ENCODE assay signal across 1 cellular context in the genomic region with DNA sequence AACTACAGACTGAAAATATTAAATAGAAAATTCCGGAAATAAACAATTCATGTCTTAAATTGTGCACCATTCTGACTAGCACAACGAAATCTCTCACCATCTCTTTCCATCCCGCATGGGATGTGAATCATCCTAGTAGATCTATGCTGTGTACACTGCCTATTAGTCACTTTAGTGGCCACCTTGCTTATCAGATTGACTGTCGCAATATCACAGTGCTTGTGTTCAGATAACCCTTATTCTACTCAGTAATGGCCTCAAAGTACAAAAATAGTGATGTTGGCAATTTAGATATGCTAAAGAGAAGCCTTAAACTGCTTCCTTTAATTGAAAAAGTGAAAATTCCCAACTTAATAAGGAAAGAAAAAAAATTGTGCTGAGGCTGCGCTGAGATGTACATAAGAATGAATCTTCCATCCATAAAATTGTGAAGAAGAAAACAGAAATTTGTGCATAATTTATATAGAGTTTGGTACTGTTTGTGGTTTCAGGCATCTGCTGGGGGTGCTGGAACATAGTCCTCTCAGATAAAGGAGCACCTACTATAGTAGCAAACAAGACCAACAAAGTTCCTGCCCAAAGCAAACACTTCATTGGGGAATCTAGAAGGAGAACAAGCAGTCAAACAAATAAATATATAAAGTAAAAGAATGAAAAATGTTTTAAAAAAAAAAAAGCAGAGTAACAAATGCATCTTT.
TF ChIP-seq lines count a peak whose summit lies in the region.

No MANE protein-coding gene starts in this region.

TF ChIP-seq in HepG2, 621 proteins besides CTCF, POLR2A, EP300 and RAD21 (continued from another document and continues in another):
- TF ChIP-seq NR2C2 (CRISPR knock-in tag; IDR thresholded peaks at IDR 0.05; ENCODE audit: borderline replicate concordance) (0 out of 2 replicates have a peak, but pooled peaks have one; percentile 2), HMG20A (CRISPR knock-in tag; IDR thresholded peaks at IDR 0.05; ENCODE audit: borderline replicate concordance) (peak; percentile 59; the same call in 1 of the 2 replicates), SPEN (CRISPR knock-in tag; IDR thresholded peaks at IDR 0.05; ENCODE audit: low read depth) (no peak), NFIC (IDR thresholded peaks at IDR 0.05; ENCODE audit: low read length) (no peak), ZNF660 (CRISPR knock-in tag; IDR thresholded peaks at IDR 0.05; ENCODE audit: borderline replicate concordance, low read depth) (no peak), ZBTB21 (CRISPR knock-in tag; IDR thresholded peaks at IDR 0.05) (no peak), NFYC (CRISPR knock-in tag; IDR thresholded peaks at IDR 0.05) (no peak), ZNF44 (CRISPR knock-in tag; IDR thresholded peaks at IDR 0.05) (no peak), ZNF75D (CRISPR knock-in tag; IDR thresholded peaks at IDR 0.05; ENCODE audit: borderline replicate concordance) (no peak), ZFY (CRISPR knock-in tag; IDR thresholded peaks at IDR 0.05) (no peak), CBX2 (IDR thresholded peaks at IDR 0.05; ENCODE audit: low read depth, low read length) (no peak), CBX2 (CRISPR knock-in tag; IDR thresholded peaks at IDR 0.05; ENCODE audit: low read depth) (no peak), ZNF296 (CRISPR knock-in tag; conservative IDR thresholded peaks at IDR 0.05) (no peak), ZFAT (CRISPR knock-in tag; conservative IDR thresholded peaks at IDR 0.05) (no peak), PHF5A (CRISPR knock-in tag; IDR thresholded peaks at IDR 0.05; ENCODE audit: low read depth, unreplicated experiment) (no peak), NR1H2 (CRISPR knock-in tag; IDR thresholded peaks at IDR 0.05; ENCODE audit: borderline replicate concordance, low read depth) (no peak), SKI (IDR thresholded peaks at IDR 0.05; ENCODE audit: partially characterized antibody) (no peak), NR3C1 (CRISPR knock-in tag; IDR thresholded peaks at IDR 0.05) (no peak)
- TF ChIP-seq, protein P1, sequence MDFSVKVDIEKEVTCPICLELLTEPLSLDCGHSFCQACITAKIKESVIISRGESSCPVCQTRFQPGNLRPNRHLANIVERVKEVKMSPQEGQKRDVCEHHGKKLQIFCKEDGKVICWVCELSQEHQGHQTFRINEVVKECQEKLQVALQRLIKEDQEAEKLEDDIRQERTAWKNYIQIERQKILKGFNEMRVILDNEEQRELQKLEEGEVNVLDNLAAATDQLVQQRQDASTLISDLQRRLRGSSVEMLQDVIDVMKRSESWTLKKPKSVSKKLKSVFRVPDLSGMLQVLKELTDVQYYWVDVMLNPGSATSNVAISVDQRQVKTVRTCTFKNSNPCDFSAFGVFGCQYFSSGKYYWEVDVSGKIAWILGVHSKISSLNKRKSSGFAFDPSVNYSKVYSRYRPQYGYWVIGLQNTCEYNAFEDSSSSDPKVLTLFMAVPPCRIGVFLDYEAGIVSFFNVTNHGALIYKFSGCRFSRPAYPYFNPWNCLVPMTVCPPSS (IDR thresholded peaks at IDR 0.05): no peak
- TF ChIP-seq, protein P2, sequence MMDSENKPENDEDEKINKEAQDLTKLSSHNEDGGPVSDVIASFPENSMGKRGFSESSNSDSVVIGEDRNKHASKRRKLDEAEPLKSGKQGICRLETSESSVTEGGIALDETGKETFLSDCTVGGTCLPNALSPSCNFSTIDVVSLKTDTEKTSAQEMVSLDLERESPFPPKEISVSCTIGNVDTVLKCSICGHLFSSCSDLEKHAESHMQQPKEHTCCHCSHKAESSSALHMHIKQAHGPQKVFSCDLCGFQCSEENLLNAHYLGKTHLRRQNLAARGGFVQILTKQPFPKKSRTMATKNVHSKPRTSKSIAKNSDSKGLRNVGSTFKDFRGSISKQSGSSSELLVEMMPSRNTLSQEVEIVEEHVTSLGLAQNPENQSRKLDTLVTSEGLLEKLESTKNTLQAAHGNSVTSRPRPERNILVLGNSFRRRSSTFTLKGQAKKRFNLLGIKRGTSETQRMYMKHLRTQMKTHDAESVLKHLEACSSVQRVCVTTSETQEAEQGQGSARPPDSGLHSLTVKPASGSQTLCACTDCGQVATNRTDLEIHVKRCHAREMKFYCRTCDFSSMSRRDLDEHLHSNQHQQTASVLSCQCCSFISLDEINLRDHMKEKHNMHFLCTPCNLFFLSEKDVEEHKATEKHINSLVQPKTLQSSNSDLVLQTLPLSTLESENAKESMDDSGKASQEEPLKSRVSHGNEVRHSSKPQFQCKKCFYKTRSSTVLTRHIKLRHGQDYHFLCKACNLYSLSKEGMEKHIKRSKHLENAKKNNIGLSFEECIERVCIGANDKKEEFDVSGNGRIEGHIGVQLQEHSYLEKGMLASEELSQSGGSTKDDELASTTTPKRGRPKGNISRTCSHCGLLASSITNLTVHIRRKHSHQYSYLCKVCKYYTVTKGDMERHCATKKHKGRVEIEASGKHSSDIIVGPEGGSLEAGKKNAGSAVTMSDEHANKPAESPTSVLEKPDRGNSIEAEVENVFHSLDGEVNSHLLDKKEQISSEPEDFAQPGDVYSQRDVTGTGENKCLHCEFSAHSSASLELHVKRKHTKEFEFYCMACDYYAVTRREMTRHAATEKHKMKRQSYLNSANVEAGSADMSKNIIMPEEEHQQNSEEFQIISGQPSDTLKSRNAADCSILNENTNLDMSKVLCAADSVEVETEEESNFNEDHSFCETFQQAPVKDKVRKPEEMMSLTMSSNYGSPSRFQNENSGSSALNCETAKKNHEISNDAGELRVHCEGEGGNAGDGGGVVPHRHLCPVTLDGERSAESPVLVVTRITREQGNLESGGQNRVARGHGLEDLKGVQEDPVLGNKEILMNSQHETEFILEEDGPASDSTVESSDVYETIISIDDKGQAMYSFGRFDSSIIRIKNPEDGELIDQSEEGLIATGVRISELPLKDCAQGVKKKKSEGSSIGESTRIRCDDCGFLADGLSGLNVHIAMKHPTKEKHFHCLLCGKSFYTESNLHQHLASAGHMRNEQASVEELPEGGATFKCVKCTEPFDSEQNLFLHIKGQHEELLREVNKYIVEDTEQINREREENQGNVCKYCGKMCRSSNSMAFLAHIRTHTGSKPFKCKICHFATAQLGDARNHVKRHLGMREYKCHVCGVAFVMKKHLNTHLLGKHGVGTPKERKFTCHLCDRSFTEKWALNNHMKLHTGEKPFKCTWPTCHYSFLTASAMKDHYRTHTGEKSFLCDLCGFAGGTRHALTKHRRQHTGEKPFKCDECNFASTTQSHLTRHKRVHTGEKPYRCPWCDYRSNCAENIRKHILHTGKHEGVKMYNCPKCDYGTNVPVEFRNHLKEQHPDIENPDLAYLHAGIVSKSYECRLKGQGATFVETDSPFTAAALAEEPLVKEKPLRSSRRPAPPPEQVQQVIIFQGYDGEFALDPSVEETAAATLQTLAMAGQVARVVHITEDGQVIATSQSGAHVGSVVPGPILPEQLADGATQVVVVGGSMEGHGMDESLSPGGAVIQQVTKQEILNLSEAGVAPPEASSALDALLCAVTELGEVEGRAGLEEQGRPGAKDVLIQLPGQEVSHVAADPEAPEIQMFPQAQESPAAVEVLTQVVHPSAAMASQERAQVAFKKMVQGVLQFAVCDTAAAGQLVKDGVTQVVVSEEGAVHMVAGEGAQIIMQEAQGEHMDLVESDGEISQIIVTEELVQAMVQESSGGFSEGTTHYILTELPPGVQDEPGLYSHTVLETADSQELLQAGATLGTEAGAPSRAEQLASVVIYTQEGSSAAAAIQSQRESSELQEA (CRISPR knock-in tag; IDR thresholded peaks at IDR 0.05; ENCODE audit: not compliant biosample characterization): no peak
- TF ChIP-seq, protein P3, sequence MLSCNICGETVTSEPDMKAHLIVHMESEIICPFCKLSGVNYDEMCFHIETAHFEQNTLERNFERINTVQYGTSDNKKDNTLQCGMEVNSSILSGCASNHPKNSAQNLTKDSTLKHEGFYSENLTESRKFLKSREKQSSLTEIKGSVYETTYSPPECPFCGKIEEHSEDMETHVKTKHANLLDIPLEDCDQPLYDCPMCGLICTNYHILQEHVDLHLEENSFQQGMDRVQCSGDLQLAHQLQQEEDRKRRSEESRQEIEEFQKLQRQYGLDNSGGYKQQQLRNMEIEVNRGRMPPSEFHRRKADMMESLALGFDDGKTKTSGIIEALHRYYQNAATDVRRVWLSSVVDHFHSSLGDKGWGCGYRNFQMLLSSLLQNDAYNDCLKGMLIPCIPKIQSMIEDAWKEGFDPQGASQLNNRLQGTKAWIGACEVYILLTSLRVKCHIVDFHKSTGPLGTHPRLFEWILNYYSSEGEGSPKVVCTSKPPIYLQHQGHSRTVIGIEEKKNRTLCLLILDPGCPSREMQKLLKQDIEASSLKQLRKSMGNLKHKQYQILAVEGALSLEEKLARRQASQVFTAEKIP (CRISPR knock-in tag; IDR thresholded peaks at IDR 0.05; ENCODE audit: borderline replicate concordance): no peak
- TF ChIP-seq, protein P4, sequence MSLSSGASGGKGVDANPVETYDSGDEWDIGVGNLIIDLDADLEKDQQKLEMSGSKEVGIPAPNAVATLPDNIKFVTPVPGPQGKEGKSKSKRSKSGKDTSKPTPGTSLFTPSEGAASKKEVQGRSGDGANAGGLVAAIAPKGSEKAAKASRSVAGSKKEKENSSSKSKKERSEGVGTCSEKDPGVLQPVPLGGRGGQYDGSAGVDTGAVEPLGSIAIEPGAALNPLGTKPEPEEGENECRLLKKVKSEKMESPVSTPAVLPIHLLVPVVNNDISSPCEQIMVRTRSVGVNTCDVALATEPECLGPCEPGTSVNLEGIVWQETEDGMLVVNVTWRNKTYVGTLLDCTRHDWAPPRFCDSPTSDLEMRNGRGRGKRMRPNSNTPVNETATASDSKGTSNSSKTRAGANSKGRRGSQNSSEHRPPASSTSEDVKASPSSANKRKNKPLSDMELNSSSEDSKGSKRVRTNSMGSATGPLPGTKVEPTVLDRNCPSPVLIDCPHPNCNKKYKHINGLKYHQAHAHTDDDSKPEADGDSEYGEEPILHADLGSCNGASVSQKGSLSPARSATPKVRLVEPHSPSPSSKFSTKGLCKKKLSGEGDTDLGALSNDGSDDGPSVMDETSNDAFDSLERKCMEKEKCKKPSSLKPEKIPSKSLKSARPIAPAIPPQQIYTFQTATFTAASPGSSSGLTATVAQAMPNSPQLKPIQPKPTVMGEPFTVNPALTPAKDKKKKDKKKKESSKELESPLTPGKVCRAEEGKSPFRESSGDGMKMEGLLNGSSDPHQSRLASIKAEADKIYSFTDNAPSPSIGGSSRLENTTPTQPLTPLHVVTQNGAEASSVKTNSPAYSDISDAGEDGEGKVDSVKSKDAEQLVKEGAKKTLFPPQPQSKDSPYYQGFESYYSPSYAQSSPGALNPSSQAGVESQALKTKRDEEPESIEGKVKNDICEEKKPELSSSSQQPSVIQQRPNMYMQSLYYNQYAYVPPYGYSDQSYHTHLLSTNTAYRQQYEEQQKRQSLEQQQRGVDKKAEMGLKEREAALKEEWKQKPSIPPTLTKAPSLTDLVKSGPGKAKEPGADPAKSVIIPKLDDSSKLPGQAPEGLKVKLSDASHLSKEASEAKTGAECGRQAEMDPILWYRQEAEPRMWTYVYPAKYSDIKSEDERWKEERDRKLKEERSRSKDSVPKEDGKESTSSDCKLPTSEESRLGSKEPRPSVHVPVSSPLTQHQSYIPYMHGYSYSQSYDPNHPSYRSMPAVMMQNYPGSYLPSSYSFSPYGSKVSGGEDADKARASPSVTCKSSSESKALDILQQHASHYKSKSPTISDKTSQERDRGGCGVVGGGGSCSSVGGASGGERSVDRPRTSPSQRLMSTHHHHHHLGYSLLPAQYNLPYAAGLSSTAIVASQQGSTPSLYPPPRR (CRISPR knock-in tag; IDR thresholded peaks at IDR 0.05; ENCODE audit: borderline replicate concordance): 0 out of 2 replicates have a peak, but pooled peaks have one; percentile 46
- TF ChIP-seq, protein P5, sequence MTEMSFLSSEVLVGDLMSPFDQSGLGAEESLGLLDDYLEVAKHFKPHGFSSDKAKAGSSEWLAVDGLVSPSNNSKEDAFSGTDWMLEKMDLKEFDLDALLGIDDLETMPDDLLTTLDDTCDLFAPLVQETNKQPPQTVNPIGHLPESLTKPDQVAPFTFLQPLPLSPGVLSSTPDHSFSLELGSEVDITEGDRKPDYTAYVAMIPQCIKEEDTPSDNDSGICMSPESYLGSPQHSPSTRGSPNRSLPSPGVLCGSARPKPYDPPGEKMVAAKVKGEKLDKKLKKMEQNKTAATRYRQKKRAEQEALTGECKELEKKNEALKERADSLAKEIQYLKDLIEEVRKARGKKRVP (CRISPR knock-in tag; IDR thresholded peaks at IDR 0.05): no peak
- TF ChIP-seq, protein P6, sequence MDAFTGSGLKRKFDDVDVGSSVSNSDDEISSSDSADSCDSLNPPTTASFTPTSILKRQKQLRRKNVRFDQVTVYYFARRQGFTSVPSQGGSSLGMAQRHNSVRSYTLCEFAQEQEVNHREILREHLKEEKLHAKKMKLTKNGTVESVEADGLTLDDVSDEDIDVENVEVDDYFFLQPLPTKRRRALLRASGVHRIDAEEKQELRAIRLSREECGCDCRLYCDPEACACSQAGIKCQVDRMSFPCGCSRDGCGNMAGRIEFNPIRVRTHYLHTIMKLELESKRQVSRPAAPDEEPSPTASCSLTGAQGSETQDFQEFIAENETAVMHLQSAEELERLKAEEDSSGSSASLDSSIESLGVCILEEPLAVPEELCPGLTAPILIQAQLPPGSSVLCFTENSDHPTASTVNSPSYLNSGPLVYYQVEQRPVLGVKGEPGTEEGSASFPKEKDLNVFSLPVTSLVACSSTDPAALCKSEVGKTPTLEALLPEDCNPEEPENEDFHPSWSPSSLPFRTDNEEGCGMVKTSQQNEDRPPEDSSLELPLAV (CRISPR knock-in tag; conservative IDR thresholded peaks at IDR 0.05; ENCODE audit: low read depth): no peak
- TF ChIP-seq, protein P7, sequence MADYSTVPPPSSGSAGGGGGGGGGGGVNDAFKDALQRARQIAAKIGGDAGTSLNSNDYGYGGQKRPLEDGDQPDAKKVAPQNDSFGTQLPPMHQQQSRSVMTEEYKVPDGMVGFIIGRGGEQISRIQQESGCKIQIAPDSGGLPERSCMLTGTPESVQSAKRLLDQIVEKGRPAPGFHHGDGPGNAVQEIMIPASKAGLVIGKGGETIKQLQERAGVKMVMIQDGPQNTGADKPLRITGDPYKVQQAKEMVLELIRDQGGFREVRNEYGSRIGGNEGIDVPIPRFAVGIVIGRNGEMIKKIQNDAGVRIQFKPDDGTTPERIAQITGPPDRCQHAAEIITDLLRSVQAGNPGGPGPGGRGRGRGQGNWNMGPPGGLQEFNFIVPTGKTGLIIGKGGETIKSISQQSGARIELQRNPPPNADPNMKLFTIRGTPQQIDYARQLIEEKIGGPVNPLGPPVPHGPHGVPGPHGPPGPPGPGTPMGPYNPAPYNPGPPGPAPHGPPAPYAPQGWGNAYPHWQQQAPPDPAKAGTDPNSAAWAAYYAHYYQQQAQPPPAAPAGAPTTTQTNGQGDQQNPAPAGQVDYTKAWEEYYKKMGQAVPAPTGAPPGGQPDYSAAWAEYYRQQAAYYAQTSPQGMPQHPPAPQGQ (CRISPR knock-in tag; IDR thresholded peaks at IDR 0.05; ENCODE audit: borderline replicate concordance): no peak
- TF ChIP-seq, protein P8, sequence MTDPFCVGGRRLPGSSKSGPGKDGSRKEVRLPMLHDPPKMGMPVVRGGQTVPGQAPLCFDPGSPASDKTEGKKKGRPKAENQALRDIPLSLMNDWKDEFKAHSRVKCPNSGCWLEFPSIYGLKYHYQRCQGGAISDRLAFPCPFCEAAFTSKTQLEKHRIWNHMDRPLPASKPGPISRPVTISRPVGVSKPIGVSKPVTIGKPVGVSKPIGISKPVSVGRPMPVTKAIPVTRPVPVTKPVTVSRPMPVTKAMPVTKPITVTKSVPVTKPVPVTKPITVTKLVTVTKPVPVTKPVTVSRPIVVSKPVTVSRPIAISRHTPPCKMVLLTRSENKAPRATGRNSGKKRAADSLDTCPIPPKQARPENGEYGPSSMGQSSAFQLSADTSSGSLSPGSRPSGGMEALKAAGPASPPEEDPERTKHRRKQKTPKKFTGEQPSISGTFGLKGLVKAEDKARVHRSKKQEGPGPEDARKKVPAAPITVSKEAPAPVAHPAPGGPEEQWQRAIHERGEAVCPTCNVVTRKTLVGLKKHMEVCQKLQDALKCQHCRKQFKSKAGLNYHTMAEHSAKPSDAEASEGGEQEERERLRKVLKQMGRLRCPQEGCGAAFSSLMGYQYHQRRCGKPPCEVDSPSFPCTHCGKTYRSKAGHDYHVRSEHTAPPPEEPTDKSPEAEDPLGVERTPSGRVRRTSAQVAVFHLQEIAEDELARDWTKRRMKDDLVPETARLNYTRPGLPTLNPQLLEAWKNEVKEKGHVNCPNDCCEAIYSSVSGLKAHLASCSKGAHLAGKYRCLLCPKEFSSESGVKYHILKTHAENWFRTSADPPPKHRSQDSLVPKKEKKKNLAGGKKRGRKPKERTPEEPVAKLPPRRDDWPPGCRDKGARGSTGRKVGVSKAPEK (CRISPR knock-in tag; IDR thresholded peaks at IDR 0.05; ENCODE audit: borderline replicate concordance): no peak
